Comparison of ENCODE assay signal across 18 cellular contexts in genomic region chr21:31107871-31108270, GRCh38.
DNase-seq lines count a peak whose midpoint lies in the region; ATAC-seq and TF ChIP-seq lines count a peak whose summit lies in the region.
"Had no signal": no experiment of that assay in that cellular context is flagged by ENCODE, and none has a peak within 500 bp of the region (broad histone marks: within the 10 kb centered on the region; RNA-seq: fewer than 3 reads in every experiment).

No MANE protein-coding gene starts in this region.

- peaks cover 0 to 11% (median 3%) of the 10 kb centered on the region in 7 donors for H3K27me3 ChIP-seq in heart right ventricle
- H3K27me3 ChIP-seq: breast epithelium, SJSA1, tibial artery had no signal

- H3K4me3 Mint-ChIP-seq in WTC11: no peak overlapping the region
- H3K4me3 Mint-ChIP-seq: activated naive CD4-positive, alpha-beta T cell treated with anti-CD3 and anti-CD28 coated beads, Interleukin-2, amount 50 U/mL, for 24 hours had no signal

- no peaks in the 10 kb centered on the region for H3K36me3 ChIP-seq in heart right ventricle
- H3K36me3 ChIP-seq: breast epithelium, SJSA1, tibial artery had no signal

- 0 out of 2 replicates have a peak overlapping the region, but pooled peaks have one; percentile 25 for H3K27ac Mint-ChIP-seq in WTC11

- H3K4me1 ChIP-seq in heart right ventricle: peaks cover 0 to 30% (median 0%) of the 10 kb centered on the region in 9 donors
- H3K4me1 ChIP-seq: breast epithelium, parathyroid adenoma, tibial artery had no signal

- no peak for TF ChIP-seq CTCF in heart right ventricle (IDR thresholded peaks at IDR 0.05)
- no peak for TF ChIP-seq CTCF in WTC11 (IDR thresholded peaks at IDR 0.05)

- H3K9me3 Mint-ChIP-seq in WTC11: peaks cover 41% of the 10 kb centered on the region
- H3K9me3 Mint-ChIP-seq: activated naive CD4-positive, alpha-beta T cell treated with anti-CD3 and anti-CD28 coated beads, Interleukin-2, amount 50 U/mL, for 24 hours had no signal

- CTCF ChIA-PET in WTC11 (lab: Charles Lee): interaction anchor here (1.1 to 1.3 kb wide), 5 partner anchors 8 to 97 kb away, joined by 3 to 5 read pairs (median 3); no protein-coding TSS in a partner anchor

- ATAC-seq in heart right ventricle (peak in 6 of 8 donors; percentile 41 to 69 (median 56)), HG03432 (IDR thresholded peaks at IDR 0.05; ENCODE audit: unreplicated experiment) (peak; percentile 66), WTC11 (no peak), GM19324 (IDR thresholded peaks at IDR 0.05; ENCODE audit: low FRiP score, unreplicated experiment) (no peak), HG03095 (IDR thresholded peaks at IDR 0.05; ENCODE audit: unreplicated experiment) (no peak), GM18873 (IDR thresholded peaks at IDR 0.05; ENCODE audit: low FRiP score, unreplicated experiment) (no peak)
- ATAC-seq: mucosa of descending colon had no signal

- POLR2A ChIA-PET in WTC11 (lab: Charles Lee): interaction anchor here (0.8 kb wide), 1 partner anchor 10 kb away, joined by 3 read pairs; no protein-coding TSS in a partner anchor

- no peak for DNase-seq in heart right ventricle
- no peak for DNase-seq in cardiac septum (ENCODE audit: low spot score)
- DNase-seq in WTC11 (ENCODE audit: low spot score): no peak
- no peak for DNase-seq in substantia nigra (lab: John Stamatoyannopoulos, UW)
- DNase-seq: effector memory CD4-positive, alpha-beta T cell; HCEC 1CT; mucosa of descending colon; NCI-H526; stimulated activated CD4-positive, alpha-beta T cell treated with anti-CD3 and anti-CD28 coated beads, Interleukin-15, amount 100 ng/mL, for 24 hours had no signal

- H3K27ac ChIP-seq in heart right ventricle: peak overlapping the region in 1 of 10 donors; percentile 75
- H3K27ac ChIP-seq in substantia nigra (ENCODE audit: low read depth, low read length, poor library complexity, severe bottlenecking): peak overlapping the region; percentile 30
- H3K27ac ChIP-seq: breast epithelium, parathyroid adenoma, SJSA1, tibial artery had no signal

- no peaks in the 10 kb centered on the region for H3K9me3 ChIP-seq in heart right ventricle
- H3K9me3 ChIP-seq: breast epithelium, mucosa of descending colon, SJSA1, tibial artery had no signal

- H3K27me3 Mint-ChIP-seq in WTC11 (ENCODE audit: low read depth): no peaks in the 10 kb centered on the region
- H3K27me3 Mint-ChIP-seq: activated naive CD4-positive, alpha-beta T cell treated with anti-CD3 and anti-CD28 coated beads, Interleukin-2, amount 50 U/mL, for 24 hours had no signal

- intact Hi-C loops in heart right ventricle (cut with DNase I): loop anchor here in 1 of 10 donors (10.0 kb wide), 1 partner anchor 497 kb away; no protein-coding TSS in a partner anchor
- intact Hi-C loops in cardiac septum (cut with DNase I): loop anchor here (5.0 kb wide), 1 partner anchor 64 kb away; no protein-coding TSS in a partner anchor

- peaks cover 38% of the 10 kb centered on the region for H3K36me3 Mint-ChIP-seq in WTC11

- H3K4me1 Mint-ChIP-seq in WTC11: peaks cover 26% of the 10 kb centered on the region

- H3K4me3 ChIP-seq in heart right ventricle: no peak overlapping the region
- H3K4me3 ChIP-seq: breast epithelium, mucosa of descending colon, SJSA1, tibial artery had no signal

- WGBS in heart right ventricle, 2 donors: 61 to 74% methylated on average over 1 of the region's 1 CpG

TF ChIP-seq in WTC11, 78 proteins besides CTCF, POLR2A, EP300 and RAD21:
- TF ChIP-seq NFATC4 (CRISPR knock-in tag; IDR thresholded peaks at IDR 0.05): no peak
- no peak for TF ChIP-seq ZNF512 (CRISPR knock-in tag; IDR thresholded peaks at IDR 0.05; ENCODE audit: borderline replicate concordance)
- TF ChIP-seq ZNF532 (CRISPR knock-in tag; IDR thresholded peaks at IDR 0.05; ENCODE audit: borderline replicate concordance): no peak
- no peak for TF ChIP-seq PRDM15 (CRISPR knock-in tag; IDR thresholded peaks at IDR 0.05)
- TF ChIP-seq NR1H2 (CRISPR knock-in tag; IDR thresholded peaks at IDR 0.05): no peak
- no peak for TF ChIP-seq ZMAT4 (CRISPR knock-in tag; IDR thresholded peaks at IDR 0.05)

Comparison
In these comparisons a context has a peak if more than half of its experiments do, and no peak if none do; other contexts are left out.
1. ATAC-seq: peak in heart right ventricle (6 of 8) and HG03432 (single experiment); none in WTC11 (single experiment), GM19324 (single experiment), HG03095 (single experiment) and GM18873 (single experiment).